26 cellular contexts compared by ENCODE assay signal in the genomic region with DNA sequence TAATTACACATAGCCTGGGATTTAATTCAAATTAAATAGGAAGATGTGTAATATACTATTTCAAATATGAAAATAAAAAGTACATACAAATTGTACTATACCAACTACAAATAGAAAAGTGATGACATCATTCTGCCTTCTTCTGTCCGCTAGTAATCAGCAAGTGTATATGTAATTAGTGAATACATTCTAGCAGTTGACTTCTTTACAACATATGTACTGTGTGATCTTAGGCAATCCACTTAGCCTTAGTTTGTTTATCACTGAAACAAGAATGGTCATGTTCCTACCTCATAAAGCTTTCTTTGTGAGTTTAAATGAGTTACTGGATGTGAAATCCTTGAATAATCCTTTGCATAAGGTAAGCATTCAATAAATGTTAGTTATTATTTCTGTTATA. TPM values are rescaled to one million over a fixed set of nuclear protein-coding genes. Genes with fewer than 3 reads are reported as not detected.
"Had no signal": no experiment of that assay in that cellular context is flagged by ENCODE, and none has a peak within 500 bp of the region (broad histone marks: within the 10 kb centered on the region; RNA-seq: fewer than 3 reads in every experiment).

No MANE protein-coding gene starts in this region.

- H3K4me3 ChIP-seq: esophagus muscularis mucosa, left ventricle myocardium inferior, lung, pancreas, prostate gland, sigmoid colon, stomach, thyroid gland, upper lobe of right lung had no signal

- ATAC-seq: activated CD4-positive, alpha-beta T cell treated with anti-CD3 and anti-CD28 coated beads for 36 hours; activated naive CD4-positive, alpha-beta T cell treated with anti-CD3 and anti-CD28 coated beads, Interleukin-2, amount 50 U/mL, for 72 hours; activated T-cell treated with anti-CD3 and anti-CD28 coated beads, Interleukin-2, amount 50 U/mL, for 72 hours; effector memory CD8-positive, alpha-beta T cell; pancreas; stimulated activated naive B cell treated with anti-CD40 and anti-IgM and Interleukin-4, amounts not matched to agents 10 μg/mL and 1 μg/mL and 100 μg/mL, for 72 hours; upper lobe of right lung had no signal

- H3K27ac ChIP-seq: esophagus muscularis mucosa, left ventricle myocardium inferior, neutrophil, pancreas, prostate gland, sigmoid colon, stomach, thyroid gland, upper lobe of right lung had no signal

- H3K9me3 ChIP-seq: esophagus muscularis mucosa, left ventricle myocardium inferior, neutrophil, pancreas, prostate gland, sigmoid colon, stomach, thyroid gland, upper lobe of right lung had no signal

- H3K4me1 ChIP-seq: esophagus muscularis mucosa, left ventricle myocardium inferior, pancreas, prostate gland, sigmoid colon, stomach, thyroid gland, upper lobe of right lung had no signal

- FAIRE-seq: islet of Langerhans had no signal

- DNase-seq: activated CD4-positive, alpha-beta T cell treated with anti-CD3 and anti-CD28 coated beads for 36 hours; activated CD4-positive, alpha-beta T cell treated with anti-CD3 and anti-CD28 coated beads, Interleukin-2, amount 50 U/mL, for 4 hours; activated CD4-positive, CD25-positive, alpha-beta regulatory T cell; activated naive CD4-positive, alpha-beta T cell; activated T-cell treated with anti-CD3 and anti-CD28 coated beads for 4 hours; activated T-cell treated with anti-CD3 and anti-CD28 coated beads, Interleukin-2, amount 50 U/mL, for 72 hours; anterior cingulate cortex; cortex of kidney; effector memory CD8-positive, alpha-beta T cell; left ventricle myocardium inferior; pancreas; retina; sigmoid colon; small intestine; stimulated activated CD4-positive, alpha-beta T cell treated with anti-CD3 and anti-CD28 coated beads, Interleukin-1b, Interleukin-23, amount 100 ng/mL, for 48 hours; stimulated activated naive B cell treated with anti-CD40 and anti-IgM and Interleukin-4, amounts not matched to agents 10 μg/mL and 1 μg/mL and 100 μg/mL, for 72 hours; stomach; T-helper 1 cell; thyroid gland; upper lobe of right lung had no signal

RNA-seq across cellular contexts. Expression of gene LUM, which starts 7.8 kb away (rescaled TPM):
- total RNA-seq: activated CD4-positive, alpha-beta T cell treated with anti-CD3 and anti-CD28 coated beads for 36 hours; activated naive CD4-positive, alpha-beta T cell treated with anti-CD3 and anti-CD28 coated beads, Interleukin-2, amount 50 U/mL, for 72 hours; activated T-cell treated with anti-CD3 and anti-CD28 coated beads, Interleukin-2, amount 50 U/mL, for 72 hours had no signal
